ENCODE assay signal across 8 cellular contexts in the genomic region with DNA sequence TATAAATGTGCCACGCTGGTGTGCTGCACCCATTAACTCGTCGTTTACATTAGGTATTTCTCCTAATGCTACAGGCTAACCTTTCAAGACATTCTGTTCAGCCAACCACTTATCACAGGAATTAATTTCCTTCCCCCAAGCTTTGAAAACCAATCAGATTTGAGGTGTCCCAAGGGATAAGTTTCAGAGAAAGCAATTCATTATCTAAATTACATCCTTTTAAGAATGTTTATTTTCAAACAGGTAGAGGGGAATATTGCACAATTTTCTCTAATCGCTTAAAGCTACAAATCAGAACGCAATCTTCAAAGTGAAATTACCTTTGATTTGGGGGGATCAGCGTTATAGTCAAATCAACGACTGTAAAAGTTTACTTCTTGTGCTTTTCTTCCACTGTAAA. TPM values are rescaled to one million over a fixed set of nuclear protein-coding genes. Genes with fewer than 3 reads are reported as not detected.
DNase-seq lines count a peak whose midpoint lies in the region; ATAC-seq and TF ChIP-seq lines count a peak whose summit lies in the region.

No MANE protein-coding gene starts in this region.

- H3K9me3 ChIP-seq in IMR-90 (ENCODE audit: control insufficient read depth, insufficient read depth, low read length) (no peaks in the 10 kb centered on the region), tibial nerve (no peaks in the 10 kb centered on the region)

- H2BK15ac ChIP-seq in IMR-90 (ENCODE audit: low read depth, low read length) = no peak overlapping the region

- H3K56ac ChIP-seq in IMR-90 (ENCODE audit: extremely low read depth, insufficient read depth, low read length) = peak overlapping the region; percentile 85; the same call in 1 of the 2 replicates

- DNase-seq in CD14-positive monocyte (ENCODE audit: low spot score) = no peak
- peak; percentile 28 for DNase-seq in IMR-90
- DNase-seq in activated naive CD8-positive, alpha-beta T cell treated with anti-CD3 and anti-CD28 coated beads for 36 hours = no peak
- no peak for DNase-seq in kidney epithelial cell (ENCODE audit: low read depth)
- DNase-seq in tibial nerve (ENCODE audit: low spot score in 2 of 2) = no peak
- no peak for DNase-seq in NOMO-1 treated with dmso at 0.1 percent for 144 hours (lab: John Stamatoyannopoulos, UW; ENCODE audit: unreplicated experiment)

- H3K27ac ChIP-seq in IMR-90 (ENCODE audit: insufficient read depth, low read length) = no peak overlapping the region
- peak overlapping the region; percentile 97 to 100 (median 98) for H3K27ac ChIP-seq in tibial nerve

- in situ Hi-C loops in IMR-90 (cut with MboI; ENCODE audit: low sequenced_read_pairs) = loop anchor here (5.0 to 25.0 kb wide), 2 partner anchors 98 to 1258 kb away; no protein-coding TSS in a partner anchor

- no peak for TF ChIP-seq RAD21 in IMR-90 (IDR thresholded peaks at IDR 0.05; ENCODE audit: low read length)

- no peak overlapping the region for H3K14ac ChIP-seq in IMR-90 (replicated peaks; ENCODE audit: low read depth, low read length)

- H3K36me3 Mint-ChIP-seq in CD14-positive monocyte = peaks cover 4 to 9% of the 10 kb centered on the region in 2 donors
- H3K36me3 Mint-ChIP-seq in activated naive CD8-positive, alpha-beta T cell treated with anti-CD3 and anti-CD28 coated beads for 36 hours = no peaks in the 10 kb centered on the region

- H3K27me3 ChIP-seq in IMR-90 (ENCODE audit: control insufficient read depth, insufficient read depth, low read length) (no peaks in the 10 kb centered on the region), kidney epithelial cell (ENCODE audit: control insufficient read depth, insufficient read depth, low read length) (no peaks in the 10 kb centered on the region), tibial nerve (no peaks in the 10 kb centered on the region)

- WGBS in IMR-90 (ENCODE audit: extremely low coverage in 2 of 2, insufficient read length in 1 of 2), 2 experiments = no CpG with 5 or more reads among the region's 7 CpGs
- 3 to 8% methylated on average over 7 of the region's 7 CpGs for WGBS in tibial nerve, 2 donors

- POLR2A ChIA-PET in IMR-90 (lab: Charles Lee; ENCODE audit: unreplicated experiment) = interaction anchor here (0.6 to 0.7 kb wide), 2 partner anchors 100 to 198 kb away, joined by 3 to 4 read pairs; no protein-coding TSS in a partner anchor

- peaks cover 8 to 23% of the 10 kb centered on the region in 2 experiments for H3K79me1 ChIP-seq in IMR-90 (ENCODE audit: low read depth in 1 of 2, low read length in 2 of 2)

- H4K5ac ChIP-seq in IMR-90 (ENCODE audit: low read depth, low read length) = no peak overlapping the region

- H3K4me1 ChIP-seq in IMR-90 (ENCODE audit: control insufficient read depth, insufficient read depth, low read length) (peaks cover 8% of the 10 kb centered on the region), tibial nerve (peaks cover 0 to 36% (median 10%) of the 10 kb centered on the region in 4 donors)

- H2AK9ac ChIP-seq in IMR-90 (replicated peaks; ENCODE audit: low read depth, low read length, poor library complexity) = no peak overlapping the region

- TF ChIP-seq CTCF in CD14-positive monocyte (IDR thresholded peaks at IDR 0.05) = no peak
- TF ChIP-seq CTCF in IMR-90 (conservative IDR thresholded peaks at IDR 0.05; ENCODE audit: low read depth, low read length) = no peak
- no peak for TF ChIP-seq CTCF in kidney epithelial cell (IDR thresholded peaks at IDR 0.05; ENCODE audit: insufficient read depth, low read length, poor library complexity, severe bottlenecking)
- TF ChIP-seq CTCF in tibial nerve (IDR thresholded peaks at IDR 0.05) = no peak

- peak overlapping the region; percentile 64; the same call in 1 of the 2 replicates for H3K9ac ChIP-seq in IMR-90 (ENCODE audit: low read depth, low read length)

- H3K4me1 Mint-ChIP-seq in CD14-positive monocyte = peaks cover 17% of the 10 kb centered on the region
- peaks cover 40% of the 10 kb centered on the region for H3K4me1 Mint-ChIP-seq in activated naive CD8-positive, alpha-beta T cell treated with anti-CD3 and anti-CD28 coated beads for 36 hours

- peak overlapping the region; percentile 68 for H2BK5ac ChIP-seq in IMR-90 (ENCODE audit: low read depth, low read length, poor library complexity, severe bottlenecking)

- BruUV-seq in IMR-90 (replicated peaks; lab: Mats Ljungman, UMichigan) = no TSS peak

- intact Hi-C loops in CD14-positive monocyte (cut with micrococcal nuclease) (loop anchor here (2.0 to 5.0 kb wide), 3 partner anchors 148 to 307 kb away; a partner anchor contains a TSS), IMR-90 (cut with micrococcal nuclease) (loop anchor here (10.0 kb wide), 1 partner anchor 50 kb away; no protein-coding TSS in a partner anchor)

- H2AK5ac ChIP-seq in IMR-90 (ENCODE audit: low read depth, low read length) = no peak overlapping the region

- TF ChIP-seq POLR2A in IMR-90 (IDR thresholded peaks at IDR 0.05; ENCODE audit: low read depth, low read length) = no peak
- no peak for TF ChIP-seq POLR2A in tibial nerve (IDR thresholded peaks at IDR 0.05)

- no peak for TF ChIP-seq EP300 in tibial nerve (IDR thresholded peaks at IDR 0.05)

- no peak overlapping the region for H3K18ac ChIP-seq in IMR-90 (ENCODE audit: low read depth, low read length)

- H4K91ac ChIP-seq in IMR-90 (ENCODE audit: insufficient read depth, low read depth, low read length) = no peak overlapping the region

- H2BK20ac ChIP-seq in IMR-90 (ENCODE audit: low read depth, low read length) = no peak overlapping the region

- peaks cover 4 to 20% (median 15%) of the 10 kb centered on the region in 3 donors for H3K27me3 Mint-ChIP-seq in CD14-positive monocyte (ENCODE audit: low read depth in 3 of 3)
- no peaks in the 10 kb centered on the region for H3K27me3 Mint-ChIP-seq in activated naive CD8-positive, alpha-beta T cell treated with anti-CD3 and anti-CD28 coated beads for 36 hours

- no peak overlapping the region for H3K4ac ChIP-seq in IMR-90 (ENCODE audit: low read depth, low read length)

- peak overlapping the region; percentile 92 for H3K4me2 ChIP-seq in IMR-90 (ENCODE audit: low read depth, low read length)

- peak overlapping the region; percentile 87 to 90 for H3K4me3 Mint-ChIP-seq in CD14-positive monocyte
- peak overlapping the region; percentile 91 for H3K4me3 Mint-ChIP-seq in activated naive CD8-positive, alpha-beta T cell treated with anti-CD3 and anti-CD28 coated beads for 36 hours

- no peak overlapping the region for H2BK120ac ChIP-seq in IMR-90 (ENCODE audit: low read depth, low read length)

- no peaks in the 10 kb centered on the region for H3K9me3 Mint-ChIP-seq in CD14-positive monocyte
- no peaks in the 10 kb centered on the region for H3K9me3 Mint-ChIP-seq in activated naive CD8-positive, alpha-beta T cell treated with anti-CD3 and anti-CD28 coated beads for 36 hours

- peaks cover 7% of the 10 kb centered on the region for H3K9me1 ChIP-seq in IMR-90 (ENCODE audit: insufficient read depth, low read length)

- 0 out of 2 replicates have a peak, but pooled peaks cover 1% of the 10 kb centered on the region for H3K36me3 ChIP-seq in IMR-90 (ENCODE audit: control insufficient read depth, insufficient read depth, low read length)
- H3K36me3 ChIP-seq in kidney epithelial cell (ENCODE audit: control insufficient read depth, insufficient read depth, low read length) = no peaks in the 10 kb centered on the region
- H3K36me3 ChIP-seq in tibial nerve = no peaks in the 10 kb centered on the region

- no peak overlapping the region for H2AFZ ChIP-seq in IMR-90 (replicated peaks; ENCODE audit: low read length, poor library complexity)

- peaks cover 6% of the 10 kb centered on the region; the same call in 1 of the 2 replicates for H4K20me1 ChIP-seq in IMR-90 (ENCODE audit: insufficient read depth, low read length)

- CTCF ChIA-PET in IMR-90 (lab: Yijun Ruan, JAX) = interaction anchor here (0.7 kb wide), 1 partner anchor 181 kb away, joined by 3 read pairs; no protein-coding TSS in a partner anchor

- H3K4me3 ChIP-seq in IMR-90 (ENCODE audit: insufficient read depth, low read depth, low read length) (peak overlapping the region; percentile 62), kidney epithelial cell (ENCODE audit: low read depth, low read length) (peak overlapping the region; percentile 94), tibial nerve (peak overlapping the region; percentile 77 to 99 (median 96))

- no peak for ATAC-seq in IMR-90 (ENCODE audit: low read depth)
- no peak for ATAC-seq in HG03108 (IDR thresholded peaks at IDR 0.05; ENCODE audit: unreplicated experiment)
- no peak for ATAC-seq in GM19452 (IDR thresholded peaks at IDR 0.05; ENCODE audit: unreplicated experiment)

- H4K8ac ChIP-seq in IMR-90 (ENCODE audit: low read depth in 2 of 2, low read length in 2 of 2) = no peak overlapping the region

- H3K23ac ChIP-seq in IMR-90 (ENCODE audit: low read depth, low read length) = no peak overlapping the region

- dilution Hi-C loops in IMR-90 (cut with HindIII; ENCODE audit: low sequenced_read_pairs, unreplicated experiment) = no loop called here

- peak overlapping the region in 3 of 7 donors; percentile 82 to 91 (median 84) for H3K27ac Mint-ChIP-seq in CD14-positive monocyte
- H3K27ac Mint-ChIP-seq in activated naive CD8-positive, alpha-beta T cell treated with anti-CD3 and anti-CD28 coated beads for 36 hours = peak overlapping the region; percentile 92

TF ChIP-seq in IMR-90, 13 proteins besides CTCF, POLR2A, EP300 and RAD21:
- TF ChIP-seq CEBPB (IDR thresholded peaks at IDR 0.05; ENCODE audit: low read depth, low read length) = peak; percentile 73
- TF ChIP-seq BHLHE40 (IDR thresholded peaks at IDR 0.05; ENCODE audit: low read depth, low read length) = no peak

RNA-seq across cellular contexts. Expression of a gene that starts 1.6 kb away (rescaled TPM):
- polyA plus RNA-seq in CD14-positive monocyte (1 to 10 TPM; 1.9 to 2.9 TPM), IMR-90 (2012; rRNA removed) (6.7 and 7.3 TPM in 2 replicates)
- total RNA-seq in IMR-90 (2012; rRNA removed) (51.4 and 53.4 TPM in 2 replicates), kidney epithelial cell (13.0 and 14.4 TPM in 2 replicates), tibial nerve (10 to 100 TPM; 17.8 to 48.0 (median 27.6) TPM)
- 1.3 and 1.8 TPM in 2 replicates for polyA plus RNA-seq in IMR-90 (2012; cell fraction: cytosol; rRNA removed)
- polyA plus RNA-seq in IMR-90 (2012; cell fraction: nucleus; rRNA removed; ENCODE audit: low replicate concordance) = 4.5 and 15.7 TPM in 2 replicates
- total RNA-seq in activated naive CD8-positive, alpha-beta T cell treated with anti-CD3 and anti-CD28 coated beads for 36 hours = 10 to 100 TPM; 11.3 to 11.4 TPM

RNA-seq across cellular contexts. Expression of a gene that starts 46.9 kb away (rescaled TPM):
- polyA plus RNA-seq in CD14-positive monocyte = not detected
- total RNA-seq in IMR-90 (2012; rRNA removed) = not detected in 2 replicates
- polyA plus RNA-seq in IMR-90 (2012; rRNA removed) = not detected in 2 replicates
- polyA plus RNA-seq in IMR-90 (2012; cell fraction: cytosol; rRNA removed) = not detected in 2 replicates
- polyA plus RNA-seq in IMR-90 (2012; cell fraction: nucleus; rRNA removed; ENCODE audit: low replicate concordance) = not detected in 2 replicates
- not detected for total RNA-seq in activated naive CD8-positive, alpha-beta T cell treated with anti-CD3 and anti-CD28 coated beads for 36 hours
- not detected in 2 replicates for total RNA-seq in kidney epithelial cell
- total RNA-seq in tibial nerve = not detected
